In genomic region chr20:1118336-1119127, GRCh38 we compare ENCODE assay signal across 8 cellular contexts. TPM values are rescaled to one million over a fixed set of nuclear protein-coding genes. Genes with fewer than 3 reads are reported as not detected.
A peak's percentile ranks its signal among the peaks of the same experiment; 100 is the strongest.
DNase-seq lines count a peak whose midpoint lies in the region; ATAC-seq, FAIRE-seq and TF ChIP-seq lines count a peak whose summit lies in the region.

A gene with protein sequence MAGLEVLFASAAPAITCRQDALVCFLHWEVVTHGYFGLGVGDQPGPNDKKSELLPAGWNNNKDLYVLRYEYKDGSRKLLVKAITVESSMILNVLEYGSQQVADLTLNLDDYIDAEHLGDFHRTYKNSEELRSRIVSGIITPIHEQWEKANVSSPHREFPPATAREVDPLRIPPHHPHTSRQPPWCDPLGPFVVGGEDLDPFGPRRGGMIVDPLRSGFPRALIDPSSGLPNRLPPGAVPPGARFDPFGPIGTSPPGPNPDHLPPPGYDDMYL (plus strand): TSS chr20:1118602. CDS start chr20:1118774, 172 bp downstream.

- no peaks in the 10 kb centered on the region for H3K27me3 ChIP-seq in endodermal cell (ENCODE audit: control insufficient read depth, insufficient read depth, low read length, poor library complexity, severe bottlenecking)

- H3K4me1 Mint-ChIP-seq in activated CD8-positive, alpha-beta memory T cell treated with anti-CD3 and anti-CD28 coated beads, Interleukin-2, amount 10 ng/mL, durations not matched to agents 7 days and 5 days, result peaks cover 53% of the 10 kb centered on the region
- H3K4me1 Mint-ChIP-seq in endodermal cell, result peaks cover 25% of the 10 kb centered on the region

- peak; percentile 96 for DNase-seq in COR-L47 (lab: John Stamatoyannopoulos, UW)
- DNase-seq in HTR-8/SVneo (ENCODE audit: insufficient read length, low spot score), result peak; percentile 91
- peak; percentile 90 for DNase-seq in NOMO-1 treated with dmso at 0.1 percent for 144 hours (lab: John Stamatoyannopoulos, UW; ENCODE audit: unreplicated experiment)
- DNase-seq in activated CD8-positive, alpha-beta memory T cell treated with anti-CD3 and anti-CD28 coated beads, Interleukin-2, amount 10 ng/mL, durations not matched to agents 7 days and 5 days, result peak; percentile 96
- peak; percentile 97 for DNase-seq in endodermal cell
- DNase-seq in mesenteric fat pad (ENCODE audit: low spot score), result peak; percentile 98
- DNase-seq in stimulated activated CD8-positive, alpha-beta memory T cell treated with anti-CD3 and anti-CD28 coated beads, Interleukin-15, amount 100 ng/mL, for 24 hours (ENCODE audit: low read depth), result peak; percentile 91

- H3K36me3 ChIP-seq in endodermal cell (ENCODE audit: control insufficient read depth, insufficient read depth, low read length), result peaks cover under 1% of the 10 kb centered on the region

- H3K4me3 Mint-ChIP-seq in activated CD8-positive, alpha-beta memory T cell treated with anti-CD3 and anti-CD28 coated beads, Interleukin-2, amount 10 ng/mL, durations not matched to agents 7 days and 5 days, result peak within 1 kb of the TSS; percentile 92
- H3K4me3 Mint-ChIP-seq in endodermal cell, result peak within 1 kb of the TSS; percentile 97

- H3K36me3 Mint-ChIP-seq in activated CD8-positive, alpha-beta memory T cell treated with anti-CD3 and anti-CD28 coated beads, Interleukin-2, amount 10 ng/mL, durations not matched to agents 7 days and 5 days, result peaks cover 32% of the 10 kb centered on the region
- peaks cover 8% of the 10 kb centered on the region for H3K36me3 Mint-ChIP-seq in endodermal cell (ENCODE audit: low read depth)

- peak; percentile 18 for TF ChIP-seq CTCF in endodermal cell (conservative IDR thresholded peaks at IDR 0.05)

- H3K9me3 ChIP-seq in endodermal cell (ENCODE audit: control insufficient read depth, low read length), result no peaks in the 10 kb centered on the region

- WGBS in endodermal cell (ENCODE audit: insufficient coverage in 1 of 2, insufficient read length in 1 of 2), 2 experiments, result 0% methylated on average over 21 to 62 of the region's 62 CpGs

- peak within 1 kb of the TSS; percentile 75 for H3K9ac ChIP-seq in endodermal cell (ENCODE audit: extremely low read depth, low read length, poor library complexity, severe bottlenecking)

- no peaks in the 10 kb centered on the region for H3K9me3 Mint-ChIP-seq in activated CD8-positive, alpha-beta memory T cell treated with anti-CD3 and anti-CD28 coated beads, Interleukin-2, amount 10 ng/mL, durations not matched to agents 7 days and 5 days (ENCODE audit: low read depth)
- no peaks in the 10 kb centered on the region for H3K9me3 Mint-ChIP-seq in endodermal cell

- FAIRE-seq in HTR-8/SVneo (lab: Jason Lieb, UNC), result peak; percentile 44

- no peaks in the 10 kb centered on the region for H3K27me3 Mint-ChIP-seq in activated CD8-positive, alpha-beta memory T cell treated with anti-CD3 and anti-CD28 coated beads, Interleukin-2, amount 10 ng/mL, durations not matched to agents 7 days and 5 days
- peaks cover 21% of the 10 kb centered on the region for H3K27me3 Mint-ChIP-seq in endodermal cell (ENCODE audit: insufficient read depth)

- peak within 1 kb of the TSS; percentile 96 for H3K4me3 ChIP-seq in endodermal cell (ENCODE audit: low read length)

- H3K27ac ChIP-seq in endodermal cell (ENCODE audit: low read depth, low read length), result no peak within 1 kb of the TSS

- H3K27ac Mint-ChIP-seq in activated CD8-positive, alpha-beta memory T cell treated with anti-CD3 and anti-CD28 coated beads, Interleukin-2, amount 10 ng/mL, durations not matched to agents 7 days and 5 days, result peak within 1 kb of the TSS; percentile 86
- peak within 1 kb of the TSS; percentile 95 for H3K27ac Mint-ChIP-seq in endodermal cell

- H3K4me1 ChIP-seq in endodermal cell (ENCODE audit: control insufficient read depth, insufficient read depth, low read length), result peaks cover 4% of the 10 kb centered on the region

- CTCF ChIA-PET in activated CD8-positive, alpha-beta memory T cell treated with anti-CD3 and anti-CD28 coated beads, Interleukin-2, amount 10 ng/mL, durations not matched to agents 7 days and 5 days (lab: Charles Lee), result interaction anchor here (0.7 to 3.2 kb wide), 3 partner anchors 8 to 95 kb away, joined by 3 to 13 read pairs (median 6); no protein-coding TSS in a partner anchor

- peak; percentile 88 for ATAC-seq in GM21367 (IDR thresholded peaks at IDR 0.05; ENCODE audit: unreplicated experiment)
- peak; percentile 97 for ATAC-seq in activated CD8-positive, alpha-beta memory T cell treated with anti-CD3 and anti-CD28 coated beads, Interleukin-2, amount 10 ng/mL, durations not matched to agents 7 days and 5 days

RNA-seq across cellular contexts. Expression of the gene that starts here (rescaled TPM):
- 100 to 1,000 TPM; 146 to 147 TPM for total RNA-seq in activated CD8-positive, alpha-beta memory T cell treated with anti-CD3 and anti-CD28 coated beads, Interleukin-2, amount 10 ng/mL, durations not matched to agents 7 days and 5 days
- 10 to 100 TPM; 72.5 to 84.7 TPM for total RNA-seq in endodermal cell
- polyA plus RNA-seq in endodermal cell (2013, experiment 1 of 2), result 57.3 TPM
- polyA plus RNA-seq in endodermal cell (2013, experiment 2 of 2), result 52.1 TPM
- 126 TPM for total RNA-seq in mesenteric fat pad
